In genomic region chr3:66083096-66083960, GRCh38 we compare ENCODE assay signal across 1 cellular context.
TF ChIP-seq lines count a peak whose summit lies in the region.

No MANE protein-coding gene starts in this region.

TF ChIP-seq in IMR-90, 13 proteins besides CTCF, POLR2A, EP300 and RAD21:
- no peak for TF ChIP-seq FOS (IDR thresholded peaks at IDR 0.05; ENCODE audit: low read depth, low read length)
- TF ChIP-seq CEBPB (IDR thresholded peaks at IDR 0.05; ENCODE audit: low read depth, low read length): no peak
- TF ChIP-seq NFE2L2 (IDR thresholded peaks at IDR 0.05; ENCODE audit: low read depth, low read length): no peak
- TF ChIP-seq MAFK (IDR thresholded peaks at IDR 0.05; ENCODE audit: low read depth, low read length): no peak
- TF ChIP-seq RFX5 (IDR thresholded peaks at IDR 0.05; ENCODE audit: low read depth, low read length): no peak
- no peak for TF ChIP-seq RCOR1 (IDR thresholded peaks at IDR 0.05; ENCODE audit: insufficient replicate concordance, low read length)
- no peak for TF ChIP-seq CHD1 (IDR thresholded peaks at IDR 0.05; ENCODE audit: low read depth, low read length)
- no peak for TF ChIP-seq BHLHE40 (IDR thresholded peaks at IDR 0.05; ENCODE audit: low read depth, low read length)
- no peak for TF ChIP-seq MXI1 (IDR thresholded peaks at IDR 0.05; ENCODE audit: borderline replicate concordance, low read depth, low read length)
- no peak for TF ChIP-seq SMC3 (IDR thresholded peaks at IDR 0.05; ENCODE audit: low read depth, low read length)
- TF ChIP-seq, protein P1, sequence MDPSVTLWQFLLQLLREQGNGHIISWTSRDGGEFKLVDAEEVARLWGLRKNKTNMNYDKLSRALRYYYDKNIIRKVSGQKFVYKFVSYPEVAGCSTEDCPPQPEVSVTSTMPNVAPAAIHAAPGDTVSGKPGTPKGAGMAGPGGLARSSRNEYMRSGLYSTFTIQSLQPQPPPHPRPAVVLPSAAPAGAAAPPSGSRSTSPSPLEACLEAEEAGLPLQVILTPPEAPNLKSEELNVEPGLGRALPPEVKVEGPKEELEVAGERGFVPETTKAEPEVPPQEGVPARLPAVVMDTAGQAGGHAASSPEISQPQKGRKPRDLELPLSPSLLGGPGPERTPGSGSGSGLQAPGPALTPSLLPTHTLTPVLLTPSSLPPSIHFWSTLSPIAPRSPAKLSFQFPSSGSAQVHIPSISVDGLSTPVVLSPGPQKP (IDR thresholded peaks at IDR 0.05; ENCODE audit: borderline replicate concordance, low read depth, low read length): no peak
TF ChIP-seq in IMR-90: peak in this region for 0.
